22 cellular contexts compared by ENCODE assay signal in genomic region chr14:24059841-24060388, GRCh38. TPM values are rescaled to one million over a fixed set of nuclear protein-coding genes. Genes with fewer than 3 reads are reported as not detected.
"Had no signal": no experiment of that assay in that cellular context is flagged by ENCODE, and none has a peak within 500 bp of the region (broad histone marks: within the 10 kb centered on the region; RNA-seq: fewer than 3 reads in every experiment).

No MANE protein-coding gene starts in this region.

- H3K27ac ChIP-seq: gastrocnemius medialis, heart right ventricle, neutrophil, parathyroid adenoma, WERI-Rb-1 had no signal

- H3K9me3 ChIP-seq: gastrocnemius medialis, heart right ventricle, neutrophil had no signal

- ATAC-seq: activated naive CD4-positive, alpha-beta T cell treated with anti-CD3 and anti-CD28 coated beads, Interleukin-2, amount 50 U/mL, for 72 hours; activated T-cell treated with anti-CD3 and anti-CD28 coated beads, Interleukin-2, amount 50 U/mL, for 72 hours; gastrocnemius medialis; heart right ventricle; naive thymus-derived CD4-positive, alpha-beta T cell; sciatic nerve; stimulated activated memory B cell treated with anti-CD40 and anti-IgM and Interleukin-4, amounts not matched to agents 10 μg/mL and 1 μg/mL and 100 μg/mL, for 72 hours had no signal

- H3K27me3 ChIP-seq: heart right ventricle had no signal

- DNase-seq: activated CD4-positive, alpha-beta T cell treated with anti-CD3 and anti-CD28 coated beads for 1 hour; activated CD4-positive, alpha-beta T cell treated with anti-CD3 and anti-CD28 coated beads, Interleukin-2, amount 50 U/mL, for 4 hours; activated gamma-delta T cell treated with Interleukin-2 at 50 U/mL for 16 hours; activated T-cell treated with anti-CD3 and anti-CD28 coated beads, Interleukin-2, amount 50 U/mL, for 72 hours; cerebellar nuclear complex; cortex of kidney; gastrocnemius medialis; heart right ventricle; kidney glomerular epithelial cell; mesenchymal stem cell; naive thymus-derived CD4-positive, alpha-beta T cell; stimulated activated CD4-positive, alpha-beta T cell treated with anti-CD3 and anti-CD28 coated beads, Interleukin-4, amount 100 ng/mL, for 24 hours; T-helper 2 cell; WERI-Rb-1 had no signal

- H3K4me1 ChIP-seq: gastrocnemius medialis, parathyroid adenoma had no signal

- H3K4me3 ChIP-seq: gastrocnemius medialis, heart right ventricle had no signal

- H3K36me3 ChIP-seq: gastrocnemius medialis, heart right ventricle, neutrophil, WERI-Rb-1 had no signal

RNA-seq across cellular contexts. Expression of gene CARMIL3, which starts 8.1 kb away (rescaled TPM):
- total RNA-seq: bronchial epithelial cell had no signal
- polyA plus RNA-seq: naive thymus-derived CD4-positive, alpha-beta T cell had no signal

RNA-seq across cellular contexts. Expression of gene CPNE6, which starts 11.4 kb away (rescaled TPM):
- total RNA-seq: activated CD8-positive, alpha-beta memory T cell treated with anti-CD3 and anti-CD28 coated beads for 36 hours; bronchial epithelial cell; gastrocnemius medialis; liver; sciatic nerve had no signal
- polyA plus RNA-seq: heart right ventricle; naive thymus-derived CD4-positive, alpha-beta T cell had no signal
